ENCODE assay signal across 18 cellular contexts in the genomic region with DNA sequence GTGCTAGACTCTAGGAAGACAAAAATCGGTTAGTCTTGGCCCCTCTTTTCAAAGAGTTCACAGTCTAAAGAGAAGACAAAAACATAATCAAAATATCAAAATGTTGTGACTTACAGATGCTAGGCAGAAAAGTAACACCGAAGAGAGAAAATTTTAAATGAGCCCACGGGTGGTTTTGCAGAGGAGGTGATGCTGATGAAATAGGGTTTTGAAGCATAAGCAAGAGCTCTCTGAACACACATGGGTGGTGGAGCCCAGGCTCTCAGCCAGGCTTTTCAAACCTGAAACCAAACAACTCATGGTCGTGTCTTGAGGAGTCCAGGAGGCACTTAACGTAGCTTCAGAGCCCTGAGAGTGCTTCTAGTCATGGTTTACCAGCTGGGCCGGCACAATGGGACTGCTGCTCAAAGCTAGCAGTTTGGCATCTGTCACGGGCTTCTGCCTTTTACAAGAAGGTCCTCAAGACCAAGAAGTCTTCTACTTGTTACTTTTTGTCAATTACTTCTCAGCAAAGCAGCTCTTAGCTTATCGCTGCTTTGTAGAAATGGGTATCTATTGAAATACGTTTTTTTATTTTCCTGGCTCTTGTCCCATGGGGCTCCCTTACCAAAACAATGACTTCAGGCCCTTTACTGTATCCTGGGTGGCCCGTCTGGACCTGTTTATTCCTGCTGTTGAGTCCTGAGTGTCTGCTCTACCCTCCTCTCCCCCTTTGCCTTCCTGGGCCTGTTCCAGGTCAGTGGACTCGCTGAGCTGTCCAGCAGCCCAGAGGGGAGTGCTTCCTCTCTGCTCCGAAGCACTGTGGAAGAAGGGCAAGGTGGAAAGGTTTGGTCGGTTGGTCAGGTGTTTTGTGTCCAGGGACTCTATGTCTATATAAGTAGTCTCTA.
DNase-seq lines count a peak whose midpoint lies in the region; ATAC-seq, FAIRE-seq and TF ChIP-seq lines count a peak whose summit lies in the region.
"Had no signal": no experiment of that assay in that cellular context is flagged by ENCODE, and none has a peak within 500 bp of the region (broad histone marks: within the 10 kb centered on the region; RNA-seq: fewer than 3 reads in every experiment).

No MANE protein-coding gene starts in this region.

- H3K27me3 Mint-ChIP-seq in GM23338 (ENCODE audit: insufficient read depth, low read depth, poor library complexity) (peaks cover 11% of the 10 kb centered on the region), nephron progenitor cell (ENCODE audit: low read depth, poor library complexity) (no peaks in the 10 kb centered on the region)

- peak overlapping the region; percentile 72; the same call in 1 of the 2 replicates for H3K27ac Mint-ChIP-seq in GM23338
- peak overlapping the region; percentile 94 for H3K27ac Mint-ChIP-seq in nephron progenitor cell
- H3K27ac Mint-ChIP-seq: HFFc6, mesothelial cell of epicardium had no signal

- FAIRE-seq in bronchial epithelial cell (lab: Jason Lieb, UNC) (no peak), GM19239 (lab: Jason Lieb, UNC) (no peak)

- H3K4me2 ChIP-seq in GM23338: no peak overlapping the region
- H3K4me2 ChIP-seq in Karpas-422 (ENCODE audit: low read depth, low read length, poor library complexity, severe bottlenecking): no peak overlapping the region

- no peak overlapping the region for H3K4me3 ChIP-seq in GM23338
- H3K4me3 ChIP-seq in Karpas-422 (ENCODE audit: low read length): no peak overlapping the region
- no peak overlapping the region for H3K4me3 ChIP-seq in bronchial epithelial cell (ENCODE audit: low read depth, low read length)
- H3K4me3 ChIP-seq: cardiac muscle cell, tibial nerve had no signal

- ATAC-seq in GM23338 (no peak), GM21390 (IDR thresholded peaks at IDR 0.05; ENCODE audit: unreplicated experiment) (no peak)

- H3K9me3 Mint-ChIP-seq in GM23338 (no peaks in the 10 kb centered on the region), nephron progenitor cell (no peaks in the 10 kb centered on the region)
- H3K9me3 Mint-ChIP-seq: HFFc6, mesothelial cell of epicardium, nephron had no signal

- H3K9me3 ChIP-seq in Karpas-422 (ENCODE audit: low read length): no peaks in the 10 kb centered on the region
- H3K9me3 ChIP-seq: tibial nerve had no signal

- H3K4me1 Mint-ChIP-seq in GM23338: no peaks in the 10 kb centered on the region
- peaks cover 19% of the 10 kb centered on the region for H3K4me1 Mint-ChIP-seq in nephron progenitor cell

- peaks cover 7% of the 10 kb centered on the region for H3K79me2 ChIP-seq in GM23338 (replicated peaks; ENCODE audit: insufficient read depth)
- H3K79me2 ChIP-seq in Karpas-422 (ENCODE audit: low read length): peaks cover 22% of the 10 kb centered on the region

- no peak overlapping the region for H2AFZ ChIP-seq in GM23338
- H2AFZ ChIP-seq in Karpas-422 (ENCODE audit: low read length): no peak overlapping the region

- TF ChIP-seq CTCF in GM23338 (conservative IDR thresholded peaks at IDR 0.05; ENCODE audit: low read depth in 2 of 2) (no peak), bronchial epithelial cell (IDR thresholded peaks at IDR 0.05; ENCODE audit: insufficient read depth, low read length, severe bottlenecking) (no peak), nephron progenitor cell (IDR thresholded peaks at IDR 0.05) (no peak)

- H3K27ac ChIP-seq in GM23338 (ENCODE audit: low read depth) (no peak overlapping the region), Karpas-422 (ENCODE audit: low read length) (peak overlapping the region; percentile 98)
- H3K27ac ChIP-seq: cardiac muscle cell, tibial nerve had no signal

- H3K4me3 Mint-ChIP-seq in GM23338: no peak overlapping the region
- no peak overlapping the region for H3K4me3 Mint-ChIP-seq in nephron progenitor cell
- H3K4me3 Mint-ChIP-seq: HFFc6, mesothelial cell of epicardium, nephron had no signal

- peaks cover 21% of the 10 kb centered on the region for H3K36me3 ChIP-seq in GM23338 (ENCODE audit: insufficient read depth)
- H3K36me3 ChIP-seq in Karpas-422 (ENCODE audit: insufficient read depth, low read length): peaks cover 17% of the 10 kb centered on the region
- peaks cover 13% of the 10 kb centered on the region for H3K36me3 ChIP-seq in bronchial epithelial cell (ENCODE audit: control insufficient read depth, insufficient read depth, low read length)

- H3K27me3 ChIP-seq in GM23338 (ENCODE audit: insufficient read depth) (no peaks in the 10 kb centered on the region), Karpas-422 (ENCODE audit: low read length) (no peaks in the 10 kb centered on the region), bronchial epithelial cell (ENCODE audit: control insufficient read depth, insufficient read depth, low read length) (no peaks in the 10 kb centered on the region)
- H3K27me3 ChIP-seq: cardiac muscle cell, tibial nerve had no signal

- H4K20me1 ChIP-seq in GM23338 (replicated peaks; ENCODE audit: insufficient read depth) (peaks cover 16% of the 10 kb centered on the region; the same call in 1 of the 2 replicates), Karpas-422 (ENCODE audit: insufficient read depth, low read depth, low read length) (no peaks in the 10 kb centered on the region)

- no peak overlapping the region for H3K9ac ChIP-seq in Karpas-422 (ENCODE audit: low read length)

- peaks cover 48% of the 10 kb centered on the region for H3K36me3 Mint-ChIP-seq in GM23338 (ENCODE audit: low read depth)
- peaks cover 82% of the 10 kb centered on the region for H3K36me3 Mint-ChIP-seq in nephron progenitor cell (ENCODE audit: low read depth)

- no peaks in the 10 kb centered on the region for H3K9me2 ChIP-seq in GM23338 (ENCODE audit: insufficient read depth)
- no peaks in the 10 kb centered on the region for H3K9me2 ChIP-seq in Karpas-422 (replicated peaks; ENCODE audit: insufficient read depth, low read length)

- H3F3A ChIP-seq in GM23338 (replicated peaks; ENCODE audit: low read depth): no peaks in the 10 kb centered on the region

- no peaks in the 10 kb centered on the region for H3K4me1 ChIP-seq in GM23338 (ENCODE audit: insufficient read depth)
- H3K4me1 ChIP-seq in Karpas-422 (ENCODE audit: low read length): peaks cover 63% of the 10 kb centered on the region
- H3K4me1 ChIP-seq: tibial nerve had no signal

- DNase-seq in GM23338 (ENCODE audit: low spot score) (no peak), Karpas-422 (no peak), bronchial epithelial cell (ENCODE audit: low read depth) (peak; percentile 78), nephron progenitor cell (no peak), GM19239 (ENCODE audit: insufficient read length, low spot score) (no peak), NCI-H345 (lab: John Stamatoyannopoulos, UW) (no peak)
- DNase-seq: activated effector memory CD4-positive, alpha-beta T cell treated with Interleukin-2 at 50 U/mL for 16 hours; foreskin melanocyte; HFFc6; NCI-H1092 treated with DMSO at 0.1 percent for 48 hours; NCI-H526; RPMI8226; stimulated activated naive CD4-positive, alpha-beta T cell had no signal

TF ChIP-seq in GM23338, 12 proteins besides CTCF, POLR2A, EP300 and RAD21 (continues in another document):
- TF ChIP-seq POLR2AphosphoS5 (IDR thresholded peaks at IDR 0.05; ENCODE audit: low read depth) (no peak), ZNF331 (CRISPR knock-in tag; IDR thresholded peaks at IDR 0.05; ENCODE audit: low read depth) (no peak), CREB1 (CRISPR knock-in tag; IDR thresholded peaks at IDR 0.05; ENCODE audit: low read depth) (no peak), STAT1 (IDR thresholded peaks at IDR 0.05; ENCODE audit: unreplicated experiment) (no peak)
